ENCODE assay signal across 8 cellular contexts in genomic region chr6:37822851-37823682, GRCh38. TPM values are rescaled to one million over a fixed set of nuclear protein-coding genes. Genes with fewer than 3 reads are reported as not detected.
DNase-seq lines count a peak whose midpoint lies in the region; ATAC-seq, FAIRE-seq and TF ChIP-seq lines count a peak whose summit lies in the region.

No MANE protein-coding gene starts in this region.

- intact Hi-C loops in CD4-positive, alpha-beta T cell (cut with DNase I, micrococcal nuclease): loop anchor here (5.0 kb wide), 2 partner anchors 34 to 311 kb away; no protein-coding TSS in a partner anchor
- intact Hi-C loops in pancreas (cut with DNase I): no loop called here

- H2BK120ac ChIP-seq in trophoblast cell (ENCODE audit: insufficient read depth, low read length, poor library complexity): no peak overlapping the region

- H2BK12ac ChIP-seq in trophoblast cell (ENCODE audit: low read length): no peak overlapping the region

- no peak for FAIRE-seq in pancreas (lab: Jason Lieb, UNC)

- CTCF ChIA-PET in CD4-positive, alpha-beta T cell (lab: Charles Lee): no interaction called here

- H3K4me3 Mint-ChIP-seq in CD4-positive, alpha-beta T cell: peak overlapping the region; percentile 32
- H3K4me3 Mint-ChIP-seq in endodermal cell: peak overlapping the region; percentile 98

- peaks cover 13% of the 10 kb centered on the region for H3K36me3 ChIP-seq in endodermal cell (ENCODE audit: control insufficient read depth, insufficient read depth, low read length)
- no peaks in the 10 kb centered on the region for H3K36me3 ChIP-seq in trophoblast cell (ENCODE audit: control insufficient read depth in 1 of 2, insufficient read depth in 2 of 2, low read length in 2 of 2)
- H3K36me3 ChIP-seq in pancreas: no peaks in the 10 kb centered on the region

- no peak for ATAC-seq in CD4-positive, alpha-beta T cell (ENCODE audit: poor library complexity)
- ATAC-seq in GM21423 (IDR thresholded peaks at IDR 0.05; ENCODE audit: unreplicated experiment) (no peak), HG02798 (IDR thresholded peaks at IDR 0.05; ENCODE audit: poor library complexity, unreplicated experiment) (no peak), HG02763 (IDR thresholded peaks at IDR 0.05; ENCODE audit: unreplicated experiment) (no peak), pancreas (no peak)

- no peak overlapping the region for H4K8ac ChIP-seq in trophoblast cell (ENCODE audit: low read depth, low read length)

- peak in 2 of 10 experiments; percentile 2 to 5 for DNase-seq in CD4-positive, alpha-beta T cell
- peak; percentile 91 for DNase-seq in OCI-M1 (lab: John Stamatoyannopoulos, UW)
- no peak for DNase-seq in endodermal cell
- DNase-seq in trophoblast cell: peak; percentile 69 to 83
- DNase-seq in pancreas: no peak

- peaks cover 17% of the 10 kb centered on the region for H3K79me1 ChIP-seq in trophoblast cell (ENCODE audit: low read length)

- no peaks in the 10 kb centered on the region for H3K27me3 ChIP-seq in CD4-positive, alpha-beta T cell (ENCODE audit: control insufficient read depth, insufficient read depth, low read length)
- H3K27me3 ChIP-seq in endodermal cell (ENCODE audit: control insufficient read depth, insufficient read depth, low read length, poor library complexity, severe bottlenecking) (no peaks in the 10 kb centered on the region), trophoblast cell (ENCODE audit: insufficient read depth, low read length) (no peaks in the 10 kb centered on the region), pancreas (no peaks in the 10 kb centered on the region)

- no peak overlapping the region for H4K91ac ChIP-seq in trophoblast cell (ENCODE audit: low read depth, low read length)

- H3K4me3 ChIP-seq in endodermal cell (ENCODE audit: low read length): peak overlapping the region; percentile 98
- no peak overlapping the region for H3K4me3 ChIP-seq in trophoblast cell (ENCODE audit: low read depth, low read length)
- no peak overlapping the region for H3K4me3 ChIP-seq in pancreas

- H3K4me1 Mint-ChIP-seq in CD4-positive, alpha-beta T cell (ENCODE audit: low read depth): peaks cover 85% of the 10 kb centered on the region
- peaks cover 40% of the 10 kb centered on the region for H3K4me1 Mint-ChIP-seq in endodermal cell

- H3K23ac ChIP-seq in trophoblast cell (ENCODE audit: low read length): peak overlapping the region; percentile 63

- no peaks in the 10 kb centered on the region for H3K9me3 ChIP-seq in CD4-positive, alpha-beta T cell (ENCODE audit: control insufficient read depth, low read length)
- no peaks in the 10 kb centered on the region for H3K9me3 ChIP-seq in endodermal cell (ENCODE audit: control insufficient read depth, low read length)
- no peaks in the 10 kb centered on the region for H3K9me3 ChIP-seq in trophoblast cell (ENCODE audit: insufficient read depth, low read depth, low read length)
- H3K9me3 ChIP-seq in pancreas: no peaks in the 10 kb centered on the region

- POLR2A ChIA-PET in CD4-positive, alpha-beta T cell (lab: Charles Lee): interaction anchor here (0.6 kb wide), 1 partner anchor 101 kb away, joined by 3 read pairs; no protein-coding TSS in a partner anchor

- peaks cover 36% of the 10 kb centered on the region for H3K79me2 ChIP-seq in trophoblast cell (ENCODE audit: control insufficient read depth, insufficient read depth, low read length, poor library complexity)

- WGBS in endodermal cell (ENCODE audit: insufficient coverage in 1 of 2, insufficient read length in 1 of 2), 2 experiments: 77 to 82% methylated on average over 10 to 12 of the region's 12 CpGs
- WGBS in trophoblast cell (ENCODE audit: extremely low coverage, insufficient coverage, insufficient read length): no CpG with 5 or more reads among the region's 12 CpGs
- WGBS in pancreas, 2 donors: 21 to 24% methylated on average over 12 of the region's 12 CpGs

- H3K9me3 Mint-ChIP-seq in CD4-positive, alpha-beta T cell: no peaks in the 10 kb centered on the region
- no peaks in the 10 kb centered on the region for H3K9me3 Mint-ChIP-seq in endodermal cell

- H2AK5ac ChIP-seq in trophoblast cell (ENCODE audit: low read length): no peak overlapping the region

- H3K4me1 ChIP-seq in endodermal cell (ENCODE audit: control insufficient read depth, insufficient read depth, low read length): peaks cover 10% of the 10 kb centered on the region
- H3K4me1 ChIP-seq in trophoblast cell (ENCODE audit: control insufficient read depth in 1 of 2, insufficient read depth in 2 of 2, low read length in 2 of 2): peaks cover 7 to 11% of the 10 kb centered on the region in 2 experiments
- peaks cover 23 to 38% (median 37%) of the 10 kb centered on the region in 3 donors for H3K4me1 ChIP-seq in pancreas

- H3K9ac ChIP-seq in endodermal cell (ENCODE audit: extremely low read depth, low read length, poor library complexity, severe bottlenecking) (no peak overlapping the region), trophoblast cell (ENCODE audit: low read length) (no peak overlapping the region)

- no peak for TF ChIP-seq CTCF in CD4-positive, alpha-beta T cell (IDR thresholded peaks at IDR 0.05)
- TF ChIP-seq CTCF in endodermal cell (conservative IDR thresholded peaks at IDR 0.05) (no peak), pancreas (IDR thresholded peaks at IDR 0.05) (no peak)

- no peak overlapping the region for H3K27ac ChIP-seq in CD4-positive, alpha-beta T cell (ENCODE audit: low read depth, low read length)
- H3K27ac ChIP-seq in endodermal cell (ENCODE audit: low read depth, low read length) (no peak overlapping the region), trophoblast cell (ENCODE audit: low read depth, low read length) (no peak overlapping the region), pancreas (no peak overlapping the region)

- H3K4ac ChIP-seq in trophoblast cell (ENCODE audit: low read depth, low read length): peak overlapping the region; percentile 96

- H3K18ac ChIP-seq in trophoblast cell (ENCODE audit: low read length): no peak overlapping the region

- no peak overlapping the region for H4K12ac ChIP-seq in trophoblast cell (ENCODE audit: low read depth, low read length)

- no peak overlapping the region for H2BK5ac ChIP-seq in trophoblast cell (ENCODE audit: low read depth, low read length, poor library complexity)

- peak overlapping the region; percentile 38 for H3K4me2 ChIP-seq in trophoblast cell (ENCODE audit: low read length)

- H3K14ac ChIP-seq in trophoblast cell (ENCODE audit: low read length): no peak overlapping the region

- H3K27me3 Mint-ChIP-seq in CD4-positive, alpha-beta T cell: no peaks in the 10 kb centered on the region
- H3K27me3 Mint-ChIP-seq in endodermal cell (ENCODE audit: insufficient read depth): no peaks in the 10 kb centered on the region

- H3K36me3 Mint-ChIP-seq in CD4-positive, alpha-beta T cell (ENCODE audit: low read depth): peaks cover 17% of the 10 kb centered on the region
- H3K36me3 Mint-ChIP-seq in endodermal cell (ENCODE audit: low read depth): peaks cover 3% of the 10 kb centered on the region

- H3K27ac Mint-ChIP-seq in CD4-positive, alpha-beta T cell: peak overlapping the region; percentile 26
- peak overlapping the region; percentile 26 for H3K27ac Mint-ChIP-seq in endodermal cell

- H2AFZ ChIP-seq in trophoblast cell (ENCODE audit: insufficient read depth, low read length, poor library complexity): no peak overlapping the region

RNA-seq across cellular contexts. Expression of gene ZFAND3, which starts 3.5 kb away (rescaled TPM):
- 10 to 100 TPM; 34.4 to 37.0 TPM for total RNA-seq in CD4-positive, alpha-beta T cell
- total RNA-seq in endodermal cell: 10 to 100 TPM; 67.1 to 86.2 TPM
- 105 TPM for polyA plus RNA-seq in endodermal cell (2013, experiment 1 of 2)
- polyA plus RNA-seq in endodermal cell (2013, experiment 2 of 2): 99.2 TPM
- 79.8 and 81.0 TPM in 2 replicates for polyA plus RNA-seq in trophoblast cell (2013)
- 10 to 100 TPM; 22.9 to 49.8 (median 32.7) TPM for total RNA-seq in pancreas
- 10 to 100 TPM; 13.1 to 16.8 TPM for polyA plus RNA-seq in pancreas

Comparison
In these comparisons a context has a peak if more than half of its experiments do, and no peak if none do; other contexts are left out.
1. DNase-seq: peak in OCI-M1 (single experiment) and trophoblast cell (2 of 2); none in endodermal cell (single experiment) and pancreas (0 of 6).
2. intact Hi-C loops: an anchor here in CD4-positive, alpha-beta T cell (5.0 kb wide); none called in pancreas.